ENCODE assay signal across 29 cellular contexts in genomic region chr10:14036233-14036632, GRCh38.
"Had no signal": no experiment of that assay in that cellular context is flagged by ENCODE, and none has a peak within 500 bp of the region (broad histone marks: within the 10 kb centered on the region; RNA-seq: fewer than 3 reads in every experiment).

No MANE protein-coding gene starts in this region.

- H3K4me3 ChIP-seq: left lung, lower lobe of right lung, psoas muscle, right atrium auricular region, skin epidermis, stomach, testis, thyroid gland, transverse colon, upper lobe of left lung, vagina had no signal

- H3K27ac ChIP-seq: left lung, lower lobe of right lung, parathyroid adenoma, psoas muscle, right atrium auricular region, skin epidermis, stomach, testis, thyroid gland, transverse colon, upper lobe of left lung, vagina had no signal

- ATAC-seq: left cardiac atrium; left lung; lower lobe of right lung; natural killer cell; psoas muscle; sciatic nerve; stimulated activated naive B cell treated with anti-CD40 and anti-IgM and Interleukin-4, amounts not matched to agents 10 μg/mL and 1 μg/mL and 100 μg/mL, for 72 hours; stimulated activated naive CD8-positive, alpha-beta T cell treated with anti-CD3 and anti-CD28 coated beads, Interleukin-15, Interleukin-2, amounts not matched to agents 100 U/mL and 50 U/mL, for 24 hours had no signal

- H3K36me3 ChIP-seq: left lung, lower lobe of right lung, right atrium auricular region, stomach, thyroid gland, transverse colon, upper lobe of left lung, vagina had no signal

- H2AFZ ChIP-seq: parathyroid adenoma had no signal

- FAIRE-seq: keratinocyte had no signal

- H3K27ac Mint-ChIP-seq: mesothelial cell of epicardium; natural killer cell; stimulated activated naive B cell treated with anti-CD40 and anti-IgM and Interleukin-4, amounts not matched to agents 10 μg/mL and 1 μg/mL and 100 μg/mL, for 72 hours had no signal

- H3K4me3 Mint-ChIP-seq: mesothelial cell of epicardium; naive B cell; natural killer cell; stimulated activated naive B cell treated with anti-CD40 and anti-IgM and Interleukin-4, amounts not matched to agents 10 μg/mL and 1 μg/mL and 100 μg/mL, for 72 hours had no signal

- H3K9me3 Mint-ChIP-seq: mesothelial cell of epicardium; naive B cell; natural killer cell; stimulated activated naive B cell treated with anti-CD40 and anti-IgM and Interleukin-4, amounts not matched to agents 10 μg/mL and 1 μg/mL and 100 μg/mL, for 72 hours had no signal

- DNase-seq: hippocampal formation; kidney glomerular epithelial cell; left cardiac atrium; left lung; lower lobe of right lung; mammary epithelial cell; mesendoderm; naive B cell; natural killer cell; nucleus accumbens; psoas muscle; stimulated activated CD4-positive, alpha-beta T cell treated with anti-CD3 and anti-CD28 coated beads, Interleukin-12 subunit alpha, Interleukin-12 subunit beta, amount 100 ng/mL, for 4 hours; stimulated activated CD4-positive, alpha-beta T cell treated with anti-CD3 and anti-CD28 coated beads, Interleukin-15, amount 100 ng/mL, for 24 hours; stimulated activated CD4-positive, alpha-beta T cell treated with anti-CD3 and anti-CD28 coated beads, Interleukin-2, amount 100 ng/mL, for 24 hours; stimulated activated CD4-positive, alpha-beta T cell treated with anti-CD3 and anti-CD28 coated beads, Interleukin-4, amount 100 ng/mL, for 1 hour; stimulated activated naive B cell treated with anti-CD40 and anti-IgM and Interleukin-4, amounts not matched to agents 10 μg/mL and 1 μg/mL and 100 μg/mL, for 72 hours; stimulated activated naive CD8-positive, alpha-beta T cell treated with anti-CD3 and anti-CD28 coated beads, Interleukin-15, Interleukin-2, amounts not matched to agents 100 U/mL and 50 U/mL, for 24 hours; stomach; testis; thyroid gland; transverse colon; upper lobe of left lung had no signal

- H3K27me3 ChIP-seq: left lung, right atrium auricular region, stomach, testis, thyroid gland, transverse colon, upper lobe of left lung, vagina had no signal

- H3K79me2 ChIP-seq: parathyroid adenoma had no signal

- H3K9me3 ChIP-seq: left lung, lower lobe of right lung, psoas muscle, right atrium auricular region, stomach, testis, thyroid gland, transverse colon, upper lobe of left lung, vagina had no signal

- H3K4me1 ChIP-seq: parathyroid adenoma had no signal

- H3K36me3 Mint-ChIP-seq: mesothelial cell of epicardium; natural killer cell; stimulated activated naive B cell treated with anti-CD40 and anti-IgM and Interleukin-4, amounts not matched to agents 10 μg/mL and 1 μg/mL and 100 μg/mL, for 72 hours had no signal

- H3K9ac ChIP-seq: parathyroid adenoma had no signal

- H3K4me1 Mint-ChIP-seq: natural killer cell had no signal
